Comparison of ENCODE assay signal across 23 cellular contexts in the genomic region with DNA sequence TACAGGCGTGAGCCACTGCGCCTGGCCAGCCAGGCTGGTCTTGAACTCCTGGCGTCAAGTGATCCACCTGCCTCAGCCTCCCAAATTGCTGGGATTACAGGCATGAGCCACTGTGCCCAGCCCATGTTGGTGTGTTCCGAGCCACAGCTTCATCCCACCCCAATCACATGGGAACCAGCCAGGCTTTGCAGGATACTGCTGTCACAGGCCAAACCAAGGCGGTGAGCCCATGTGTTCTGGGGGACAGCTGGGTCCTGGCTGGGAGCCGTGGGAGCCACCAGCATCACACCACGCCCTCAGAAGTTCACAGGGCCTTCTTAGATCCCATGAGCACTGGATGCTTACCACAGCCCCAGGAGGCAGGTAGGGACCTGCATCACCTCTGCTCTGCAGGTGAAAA. TPM values are rescaled to one million over a fixed set of nuclear protein-coding genes. Genes with fewer than 3 reads are reported as not detected.
DNase-seq lines count a peak whose midpoint lies in the region; ATAC-seq and TF ChIP-seq lines count a peak whose summit lies in the region.
"Had no signal": no experiment of that assay in that cellular context is flagged by ENCODE, and none has a peak within 500 bp of the region (broad histone marks: within the 10 kb centered on the region; RNA-seq: fewer than 3 reads in every experiment).

No MANE protein-coding gene starts in this region.

- peak; percentile 55 for ATAC-seq in esophagus mucosa
- no peak for ATAC-seq in activated CD8-positive, alpha-beta T cell treated with anti-CD3 and anti-CD28 coated beads, Interleukin-2, amount 10 ng/mL, durations not matched to agents 7 days and 5 days
- ATAC-seq: A549; CD8-positive, alpha-beta T cell; GM12878; HCT116 had no signal

- no peak overlapping the region for H3K23ac ChIP-seq in neuronal stem cell (ENCODE audit: low read depth, low read length, poor library complexity)

- H3K27ac Mint-ChIP-seq in activated CD8-positive, alpha-beta T cell treated with anti-CD3 and anti-CD28 coated beads, Interleukin-2, amount 10 ng/mL, durations not matched to agents 7 days and 5 days, result no peak overlapping the region
- H3K27ac Mint-ChIP-seq: CD4-positive, CD25-positive, alpha-beta regulatory T cell; CD8-positive, alpha-beta T cell had no signal

- CTCF ChIA-PET in activated CD8-positive, alpha-beta T cell treated with anti-CD3 and anti-CD28 coated beads, Interleukin-2, amount 10 ng/mL, durations not matched to agents 7 days and 5 days (lab: Charles Lee), result no interaction called here

- no peaks in the 10 kb centered on the region for H4K20me1 ChIP-seq in BLaER1 treated with 17β-estradiol and CSF1 and Interleukin-3, amounts not matched to agents 10 nM and 100 nM

- H3K4me1 Mint-ChIP-seq in activated CD8-positive, alpha-beta T cell treated with anti-CD3 and anti-CD28 coated beads, Interleukin-2, amount 10 ng/mL, durations not matched to agents 7 days and 5 days (ENCODE audit: low read depth), result peaks cover 5% of the 10 kb centered on the region
- H3K4me1 Mint-ChIP-seq: CD4-positive, CD25-positive, alpha-beta regulatory T cell had no signal

- H3K4me1 ChIP-seq in BLaER1 treated with 17β-estradiol and CSF1 and Interleukin-3, amounts not matched to agents 10 nM and 100 nM, result peaks cover 6 to 44% (median 36%) of the 10 kb centered on the region in 10 experiments
- peaks cover 0 to 6% of the 10 kb centered on the region in 2 donors for H3K4me1 ChIP-seq in neuronal stem cell (ENCODE audit: control insufficient read depth in 2 of 2, insufficient read depth in 1 of 2, low read depth in 1 of 2, low read length in 2 of 2)
- H3K4me1 ChIP-seq in ovary (ENCODE audit: insufficient read depth), result peaks cover 12% of the 10 kb centered on the region
- H3K4me1 ChIP-seq: BE2C had no signal

- no CpG with 5 or more reads among the region's 7 CpGs for whole genome bisulfite sequencing in neuronal stem cell (ENCODE audit: extremely low coverage in 2 of 2, insufficient read length in 2 of 2, insufficient replicate concordance in 1 of 2), 2 donors
- WGBS in ovary, 3 donors, result 66 to 96% (median 95%) methylated on average over 7 of the region's 7 CpGs

- H3K4me3 Mint-ChIP-seq in activated CD8-positive, alpha-beta T cell treated with anti-CD3 and anti-CD28 coated beads, Interleukin-2, amount 10 ng/mL, durations not matched to agents 7 days and 5 days, result no peak overlapping the region
- H3K4me3 Mint-ChIP-seq: CD4-positive, CD25-positive, alpha-beta regulatory T cell; CD8-positive, alpha-beta T cell had no signal

- H2BK15ac ChIP-seq in neuronal stem cell (ENCODE audit: low read length), result peak overlapping the region; percentile 74

- intact Hi-C loops in ovary (cut with DNase I), result no loop called here

- no peak overlapping the region for H3K4ac ChIP-seq in neuronal stem cell (ENCODE audit: low read length)

- H3K27me3 Mint-ChIP-seq in activated CD8-positive, alpha-beta T cell treated with anti-CD3 and anti-CD28 coated beads, Interleukin-2, amount 10 ng/mL, durations not matched to agents 7 days and 5 days (ENCODE audit: low read depth), result no peaks in the 10 kb centered on the region
- H3K27me3 Mint-ChIP-seq: CD4-positive, CD25-positive, alpha-beta regulatory T cell had no signal

- peaks cover 0 to 13% (median 7%) of the 10 kb centered on the region in 11 experiments; a peak in 7 of 22 replicates for H3K36me3 ChIP-seq in BLaER1 treated with 17β-estradiol and CSF1 and Interleukin-3, amounts not matched to agents 10 nM and 100 nM
- no peaks in the 10 kb centered on the region for H3K36me3 ChIP-seq in neuronal stem cell (replicated peaks in 1 of 2; ENCODE audit: control insufficient read depth in 2 of 2, insufficient read depth in 2 of 2, low read length in 2 of 2)
- no peaks in the 10 kb centered on the region for H3K36me3 ChIP-seq in ovary
- H3K36me3 ChIP-seq: BE2C had no signal

- H3K4me3 ChIP-seq in BLaER1 treated with 17β-estradiol and CSF1 and Interleukin-3, amounts not matched to agents 10 nM and 100 nM, result no peak overlapping the region
- H3K4me3 ChIP-seq in neuronal stem cell (ENCODE audit: low read length in 2 of 2), result no peak overlapping the region
- no peak overlapping the region for H3K4me3 ChIP-seq in ovary
- H3K4me3 ChIP-seq: A549, GM12878, GM23248 had no signal

- no peak for TF ChIP-seq EP300 in ovary (IDR thresholded peaks at IDR 0.05)

- H2AK5ac ChIP-seq in neuronal stem cell (ENCODE audit: low read depth, low read length), result peak overlapping the region; percentile 56

- DNase-seq in neuronal stem cell (ENCODE audit: low spot score), result no peak
- no peak for DNase-seq in SHP77 (lab: John Stamatoyannopoulos, UW)
- DNase-seq in ovary, result no peak
- no peak for DNase-seq in activated CD8-positive, alpha-beta T cell treated with anti-CD3 and anti-CD28 coated beads, Interleukin-2, amount 10 ng/mL, durations not matched to agents 7 days and 5 days
- DNase-seq: 8988T; ACHN; AML-193; BE2C; Caco-2; CD4-positive, CD25-positive, alpha-beta regulatory T cell; CD8-positive, alpha-beta T cell; DMS153; DMS79; EL; GDM1; GM23248; H7 had no signal

- H3K27ac ChIP-seq in BLaER1 treated with 17β-estradiol and CSF1 and Interleukin-3, amounts not matched to agents 10 nM and 100 nM, result no peak overlapping the region
- H3K27ac ChIP-seq in neuronal stem cell (replicated peaks; ENCODE audit: low read length) (no peak overlapping the region), ovary (no peak overlapping the region)
- H3K27ac ChIP-seq: C4-2B, GM23248 had no signal

- no peak overlapping the region for H2BK12ac ChIP-seq in neuronal stem cell (ENCODE audit: low read length)

- H2AFZ ChIP-seq in neuronal stem cell (ENCODE audit: low read length), result no peak overlapping the region
- H2AFZ ChIP-seq: GM23248 had no signal

- no peak overlapping the region for H3K14ac ChIP-seq in neuronal stem cell (ENCODE audit: low read length)

- H3K9me3 ChIP-seq in BLaER1 treated with 17β-estradiol and CSF1 and Interleukin-3, amounts not matched to agents 10 nM and 100 nM (replicated peaks in 1 of 11), result peaks cover 37 to 58% (median 47%) of the 10 kb centered on the region in 11 experiments
- H3K9me3 ChIP-seq in neuronal stem cell (replicated peaks in 1 of 2; ENCODE audit: control insufficient read depth in 2 of 2, insufficient read depth in 1 of 2, low read depth in 1 of 2, low read length in 2 of 2) (peaks cover 0 to 11% of the 10 kb centered on the region in 2 donors), ovary (no peaks in the 10 kb centered on the region)
- H3K9me3 ChIP-seq: BE2C had no signal

- H4K91ac ChIP-seq in neuronal stem cell (ENCODE audit: low read depth, low read length, poor library complexity), result peak overlapping the region; percentile 31

- H3K4me2 ChIP-seq in BLaER1 treated with 17β-estradiol and CSF1 and Interleukin-3, amounts not matched to agents 10 nM and 100 nM, result peak overlapping the region in 6 of 11 experiments; percentile 33 to 64 (median 56); a peak in 7 of 22 replicates
- no peak overlapping the region for H3K4me2 ChIP-seq in neuronal stem cell (ENCODE audit: insufficient read depth, low read length, poor library complexity, severe bottlenecking)
- H3K4me2 ChIP-seq: A549 had no signal

- TF ChIP-seq POLR2A in ovary (IDR thresholded peaks at IDR 0.05), result no peak

- POLR2A ChIA-PET in activated CD8-positive, alpha-beta T cell treated with anti-CD3 and anti-CD28 coated beads, Interleukin-2, amount 10 ng/mL, durations not matched to agents 7 days and 5 days (lab: Charles Lee), result no interaction called here

- peak overlapping the region; percentile 52 for H3K18ac ChIP-seq in neuronal stem cell (ENCODE audit: low read length)

- H2BK5ac ChIP-seq in neuronal stem cell (ENCODE audit: low read length), result no peak overlapping the region

- H3K9me3 Mint-ChIP-seq in activated CD8-positive, alpha-beta T cell treated with anti-CD3 and anti-CD28 coated beads, Interleukin-2, amount 10 ng/mL, durations not matched to agents 7 days and 5 days (ENCODE audit: insufficient read depth), result peaks cover 20% of the 10 kb centered on the region

- H3K36me3 Mint-ChIP-seq in activated CD8-positive, alpha-beta T cell treated with anti-CD3 and anti-CD28 coated beads, Interleukin-2, amount 10 ng/mL, durations not matched to agents 7 days and 5 days (ENCODE audit: low read depth), result peaks cover 35% of the 10 kb centered on the region

- no peaks in the 10 kb centered on the region for H3K79me1 ChIP-seq in neuronal stem cell (ENCODE audit: low read depth, low read length)

- H2BK120ac ChIP-seq in neuronal stem cell (ENCODE audit: low read depth, low read length), result no peak overlapping the region

- H3K27me3 ChIP-seq in BLaER1 treated with 17β-estradiol and CSF1 and Interleukin-3, amounts not matched to agents 10 nM and 100 nM, result no peaks in the 10 kb centered on the region
- H3K27me3 ChIP-seq in neuronal stem cell (ENCODE audit: control insufficient read depth in 3 of 3, insufficient read depth in 3 of 3, low read depth in 1 of 3, low read length in 3 of 3) (no peaks in the 10 kb centered on the region), ovary (no peaks in the 10 kb centered on the region)
- H3K27me3 ChIP-seq: BE2C had no signal

- TF ChIP-seq CTCF in ovary (IDR thresholded peaks at IDR 0.05), result no peak

- no peak overlapping the region for H3K9ac ChIP-seq in BLaER1 treated with 17β-estradiol and CSF1 and Interleukin-3, amounts not matched to agents 10 nM and 100 nM
- H3K9ac ChIP-seq in neuronal stem cell (ENCODE audit: low read depth, low read length, poor library complexity), result peak overlapping the region; percentile 30
- H3K9ac ChIP-seq: GM23248 had no signal

- no peak overlapping the region for H4K8ac ChIP-seq in neuronal stem cell (ENCODE audit: low read depth, low read length)

RNA-seq across cellular contexts. Expression of gene DHRS3, which starts 56.9 kb away (rescaled TPM):
- total RNA-seq in esophagus mucosa (116 TPM), ovary (10 to 100 TPM; 25.8 to 92.3 (median 57.8) TPM)
- polyA plus RNA-seq in neuronal stem cell (2013, experiment 1 of 2), result 0.75 TPM
- 0.76 TPM for polyA plus RNA-seq in neuronal stem cell (2013, experiment 2 of 2)
- 10 to 100 TPM; 32.5 to 33.8 TPM for polyA plus RNA-seq in ovary
- total RNA-seq in activated CD8-positive, alpha-beta T cell treated with anti-CD3 and anti-CD28 coated beads, Interleukin-2, amount 10 ng/mL, durations not matched to agents 7 days and 5 days, result 10 to 100 TPM; 86.8 to 89.5 TPM
